Comparison of ENCODE assay signal across 12 cellular contexts in genomic region chr7:80481196-80481884, GRCh38. TPM values are rescaled to one million over a fixed set of nuclear protein-coding genes. Genes with fewer than 3 reads are reported as not detected.
DNase-seq lines count a peak whose midpoint lies in the region; ATAC-seq and TF ChIP-seq lines count a peak whose summit lies in the region.
"Had no signal": no experiment of that assay in that cellular context is flagged by ENCODE, and none has a peak within 500 bp of the region (broad histone marks: within the 10 kb centered on the region; RNA-seq: fewer than 3 reads in every experiment).

No MANE protein-coding gene starts in this region.

- H3K27ac Mint-ChIP-seq in activated naive CD4-positive, alpha-beta T cell treated with anti-CD3 and anti-CD28 coated beads, Interleukin-2, amount 50 U/mL, for 72 hours, result no peak overlapping the region
- H3K27ac Mint-ChIP-seq: activated CD4-positive, alpha-beta T cell treated with anti-CD3 and anti-CD28 coated beads, Interleukin-2, amount 10 ng/mL, durations not matched to agents 7 days and 5 days; brain; naive B cell had no signal

- 51% methylated on average over 2 of the region's 2 CpGs for WGBS in smooth muscle cell (ENCODE audit: low lambda C conversion rate)

- POLR2A ChIA-PET in HCT116 (lab: Charles Lee), result no interaction called here

- TF ChIP-seq RAD21 in HCT116 (IDR thresholded peaks at IDR 0.05; ENCODE audit: low read depth), result no peak

- H3K4me2 ChIP-seq in HCT116 (ENCODE audit: low read length) (peak overlapping the region; percentile 19; the same call in 1 of the 2 replicates), smooth muscle cell (peak overlapping the region; percentile 23)

- TF ChIP-seq CTCF in HCT116 (IDR thresholded peaks at IDR 0.05 in 2 of 3, conservative IDR thresholded peaks at IDR 0.05 in 1 of 3; ENCODE audit: borderline replicate concordance in 1 of 3, insufficient read depth in 1 of 3, low read depth in 2 of 3, low read length in 2 of 3), result no peak
- TF ChIP-seq CTCF in RWPE2 (IDR thresholded peaks at IDR 0.05; ENCODE audit: poor library complexity, severe bottlenecking), result no peak
- no peak for TF ChIP-seq CTCF in smooth muscle cell (IDR thresholded peaks at IDR 0.05; ENCODE audit: borderline replicate concordance, insufficient read depth, poor library complexity, severe bottlenecking)

- H3K9ac ChIP-seq in HCT116 (ENCODE audit: low read length) (no peak overlapping the region), iPS-20b (ENCODE audit: low read depth, low read length) (no peak overlapping the region), smooth muscle cell (ENCODE audit: low read depth) (peak overlapping the region; percentile 9)

- DNase-seq in HCT116 (ENCODE audit: low read depth, low spot score), result no peak
- peak; percentile 65 for DNase-seq in RWPE2 (ENCODE audit: low spot score)
- no peak for DNase-seq in smooth muscle cell (lab: John Stamatoyannopoulos, UW; ENCODE audit: unreplicated experiment)
- no peak for DNase-seq in activated naive CD4-positive, alpha-beta T cell treated with anti-CD3 and anti-CD28 coated beads, Interleukin-2, amount 50 U/mL, for 72 hours (ENCODE audit: low spot score in 2 of 2)
- no peak for DNase-seq in ecto neural progenitor cell (ENCODE audit: low spot score)
- no peak for DNase-seq in stimulated activated CD4-positive, alpha-beta T cell treated with anti-CD3 and anti-CD28 coated beads, Interleukin-1b, Interleukin-23, amount 100 ng/mL, for 48 hours
- DNase-seq: activated CD4-positive, alpha-beta T cell treated with anti-CD3 and anti-CD28 coated beads, Interleukin-2, amount 10 ng/mL, durations not matched to agents 7 days and 5 days; naive B cell; NCI-H82 had no signal

- H3K36me3 ChIP-seq in HCT116 (ENCODE audit: control insufficient read depth in 1 of 2, insufficient read depth in 2 of 2, low read length in 2 of 2) (peaks cover 0 to 4% of the 10 kb centered on the region in 2 experiments; a peak in 1 of 4 replicates), RWPE2 (ENCODE audit: low read depth) (no peaks in the 10 kb centered on the region), iPS-20b (ENCODE audit: insufficient read depth, low read depth, low read length) (no peaks in the 10 kb centered on the region), smooth muscle cell (ENCODE audit: low read depth) (no peaks in the 10 kb centered on the region)

- H3K4me3 ChIP-seq in HCT116 (replicated peaks in 1 of 2; ENCODE audit: low read depth in 1 of 2, low read length in 2 of 2) (no peak overlapping the region), RWPE2 (ENCODE audit: severe bottlenecking) (no peak overlapping the region), iPS-20b (ENCODE audit: low read length) (no peak overlapping the region), smooth muscle cell (no peak overlapping the region)
- H3K4me3 ChIP-seq: skin epidermis had no signal

- CTCF ChIA-PET in HCT116 (lab: Charles Lee), result no interaction called here

- H3K27ac ChIP-seq in HCT116 (ENCODE audit: low read depth, low read length) (no peak overlapping the region; the same call in 1 of the 2 replicates), RWPE2 (ENCODE audit: poor library complexity, severe bottlenecking) (peak overlapping the region; percentile 87), iPS-20b (ENCODE audit: low read length) (peak overlapping the region; percentile 71), smooth muscle cell (ENCODE audit: low read depth) (peak overlapping the region; percentile 83)

- no peak for TF ChIP-seq POLR2A in HCT116 (IDR thresholded peaks at IDR 0.05; ENCODE audit: borderline replicate concordance, extremely low read depth, insufficient read depth, insufficient read length)

- H3K9me3 ChIP-seq in HCT116 (ENCODE audit: control insufficient read depth in 1 of 2, insufficient read depth in 1 of 2, low read depth in 1 of 2, low read length in 2 of 2) (peaks cover 0 to 4% of the 10 kb centered on the region in 2 experiments; a peak in 1 of 4 replicates), RWPE2 (ENCODE audit: severe bottlenecking) (no peaks in the 10 kb centered on the region), iPS-20b (ENCODE audit: insufficient read depth, low read depth, low read length) (no peaks in the 10 kb centered on the region), smooth muscle cell (replicated peaks; ENCODE audit: low read depth) (no peaks in the 10 kb centered on the region)

- no peaks in the 10 kb centered on the region for H3F3A ChIP-seq in smooth muscle cell (ENCODE audit: low read depth)

- H3K36me3 Mint-ChIP-seq in activated naive CD4-positive, alpha-beta T cell treated with anti-CD3 and anti-CD28 coated beads, Interleukin-2, amount 50 U/mL, for 72 hours, result no peaks in the 10 kb centered on the region
- H3K36me3 Mint-ChIP-seq: brain, naive B cell had no signal

- H2AFZ ChIP-seq in HCT116 (ENCODE audit: low read depth, low read length, poor library complexity, severe bottlenecking), result peak overlapping the region; percentile 34
- H2AFZ ChIP-seq in smooth muscle cell (ENCODE audit: low read depth), result peak overlapping the region; percentile 28

- intact Hi-C loops in HCT116 (cut with micrococcal nuclease), result no loop called here

- H3K4me1 ChIP-seq in HCT116 (ENCODE audit: control insufficient read depth in 1 of 2, insufficient read depth in 2 of 2, low read length in 2 of 2) (peaks cover 9 to 24% of the 10 kb centered on the region in 2 experiments), RWPE2 (ENCODE audit: insufficient read depth, poor library complexity, severe bottlenecking) (peaks cover 71% of the 10 kb centered on the region), iPS-20b (ENCODE audit: insufficient read depth, low read length) (peaks cover 15% of the 10 kb centered on the region), smooth muscle cell (ENCODE audit: low read depth) (peaks cover 6% of the 10 kb centered on the region)

- ATAC-seq in HCT116 (no peak), RWPE2 (ENCODE audit: low read depth) (peak; percentile 88)
- ATAC-seq in activated naive CD4-positive, alpha-beta T cell treated with anti-CD3 and anti-CD28 coated beads, Interleukin-2, amount 50 U/mL, for 72 hours, result no peak

- no peaks in the 10 kb centered on the region for H3K9me3 Mint-ChIP-seq in activated naive CD4-positive, alpha-beta T cell treated with anti-CD3 and anti-CD28 coated beads, Interleukin-2, amount 50 U/mL, for 72 hours
- H3K9me3 Mint-ChIP-seq: activated CD4-positive, alpha-beta T cell treated with anti-CD3 and anti-CD28 coated beads, Interleukin-2, amount 10 ng/mL, durations not matched to agents 7 days and 5 days had no signal

- no peaks in the 10 kb centered on the region for H3K9me2 ChIP-seq in HCT116 (ENCODE audit: insufficient read depth)

- H4K20me1 ChIP-seq in HCT116 (ENCODE audit: insufficient read depth), result no peaks in the 10 kb centered on the region
- H4K20me1 ChIP-seq in smooth muscle cell (ENCODE audit: low read depth), result no peaks in the 10 kb centered on the region

- BruUV-seq in HCT116 (replicated peaks; lab: Mats Ljungman, UMichigan), result no TSS peak

- no peaks in the 10 kb centered on the region for H3K27me3 ChIP-seq in HCT116 (ENCODE audit: insufficient read depth, low read length)
- H3K27me3 ChIP-seq in RWPE2 (ENCODE audit: insufficient read depth, poor library complexity, severe bottlenecking), result no peaks in the 10 kb centered on the region
- H3K27me3 ChIP-seq in iPS-20b (ENCODE audit: insufficient read depth, low read length), result no peaks in the 10 kb centered on the region
- no peaks in the 10 kb centered on the region for H3K27me3 ChIP-seq in smooth muscle cell (ENCODE audit: low read depth)

- RAD21 ChIA-PET in HCT116 (lab: Charles Lee; ENCODE audit: low non-redundant PET in 1 of 2, low total read pairs in 2 of 2, uncharacterized antibody in 2 of 2, unreplicated experiment in 2 of 2), result no interaction called here

- H3K79me2 ChIP-seq in HCT116 (ENCODE audit: insufficient read depth, low read length), result no peaks in the 10 kb centered on the region
- no peaks in the 10 kb centered on the region for H3K79me2 ChIP-seq in smooth muscle cell (ENCODE audit: low read depth)

TF ChIP-seq in HCT116, 20 proteins besides CTCF, POLR2A, EP300 and RAD21:
- no peak for TF ChIP-seq MAX (IDR thresholded peaks at IDR 0.05)
- no peak for TF ChIP-seq ZFX (IDR thresholded peaks at IDR 0.05)
- TF ChIP-seq POLR2AphosphoS5 (IDR thresholded peaks at IDR 0.05; ENCODE audit: low read depth, low read length), result no peak
- TF ChIP-seq JUND (IDR thresholded peaks at IDR 0.05), result no peak
- no peak for TF ChIP-seq SRF (IDR thresholded peaks at IDR 0.05; ENCODE audit: low read depth)
- TF ChIP-seq YY1 (IDR thresholded peaks at IDR 0.05; ENCODE audit: extremely low read depth, insufficient replicate concordance, low read depth, low read length), result no peak
- TF ChIP-seq CEBPB (IDR thresholded peaks at IDR 0.05; ENCODE audit: low read depth), result no peak
- no peak for TF ChIP-seq TCF7L2 (IDR thresholded peaks at IDR 0.05; ENCODE audit: borderline replicate concordance, extremely low read depth, insufficient read depth, insufficient read length)
- TF ChIP-seq CBX3 (IDR thresholded peaks at IDR 0.05; ENCODE audit: low read depth), result no peak
- no peak for TF ChIP-seq EZH2 (IDR thresholded peaks at IDR 0.05)
- TF ChIP-seq ELF1 (IDR thresholded peaks at IDR 0.05; ENCODE audit: borderline replicate concordance, low read depth), result no peak
- TF ChIP-seq SP1 (IDR thresholded peaks at IDR 0.05; ENCODE audit: low read depth), result no peak
- no peak for TF ChIP-seq EZH2phosphoT487 (IDR thresholded peaks at IDR 0.05; ENCODE audit: borderline replicate concordance)
- TF ChIP-seq FOSL1 (IDR thresholded peaks at IDR 0.05; ENCODE audit: low read depth), result no peak

RNA-seq across cellular contexts. Expression of gene GNAT3, which starts 30.5 kb away (rescaled TPM):
- not detected for total RNA-seq in HCT116 (2021; ENCODE audit: unreplicated experiment)
- not detected in 2 replicates for polyA plus RNA-seq in HCT116 (2012)
- total RNA-seq in smooth muscle cell, result not detected in 2 replicates
- polyA plus RNA-seq in smooth muscle cell, result not detected in 2 replicates
- not detected for total RNA-seq in activated naive CD4-positive, alpha-beta T cell treated with anti-CD3 and anti-CD28 coated beads, Interleukin-2, amount 50 U/mL, for 72 hours
- total RNA-seq: activated CD4-positive, alpha-beta T cell treated with anti-CD3 and anti-CD28 coated beads, Interleukin-2, amount 10 ng/mL, durations not matched to agents 7 days and 5 days had no signal
